1 cellular context compared by ENCODE assay signal in the genomic region with DNA sequence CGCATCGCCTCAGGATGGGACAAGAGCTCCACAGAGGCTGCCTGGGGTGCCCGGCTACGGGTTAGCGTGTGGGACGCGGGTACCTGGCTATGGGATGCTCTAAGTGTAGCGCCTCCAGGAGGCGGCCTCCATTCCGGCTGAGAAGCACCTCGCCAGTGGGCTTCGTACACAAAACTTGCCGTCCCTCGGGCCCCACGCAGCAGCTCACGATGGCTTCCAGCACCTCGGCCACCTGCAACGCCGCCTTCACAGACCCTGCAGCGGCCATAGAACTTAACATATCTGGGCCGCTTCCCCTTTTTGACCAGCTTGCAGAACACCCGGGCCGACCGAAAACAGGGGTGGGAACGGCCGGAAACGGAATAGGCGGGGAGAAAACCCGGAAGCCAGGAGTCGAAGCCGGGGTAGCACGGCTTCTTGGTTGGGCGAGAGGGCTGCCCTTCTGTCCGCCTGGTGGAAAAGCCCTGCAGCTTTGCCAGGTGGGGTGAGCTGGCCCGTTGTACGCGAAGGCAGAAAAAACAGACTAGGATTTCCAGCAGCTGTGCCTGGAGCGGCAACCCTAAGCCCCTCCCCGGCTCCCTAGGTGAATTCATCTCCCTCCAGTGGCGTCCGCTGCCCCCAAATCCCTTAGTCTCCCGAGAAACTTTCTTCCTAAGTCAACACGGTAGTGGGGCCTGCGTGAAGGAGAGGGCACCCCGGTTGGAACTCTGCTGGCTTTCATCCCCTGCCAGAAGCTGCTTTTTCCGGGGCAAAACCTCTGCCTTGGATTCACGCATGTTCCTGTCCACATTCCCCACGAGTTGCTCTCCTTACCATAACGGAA.
TF ChIP-seq lines count a peak whose summit lies in the region.

A gene (minus strand): TSS at position 337 of the 823 bp plus-strand sequence. CDS start 57 bp downstream, at position 280.

TF ChIP-seq in K562, 482 proteins besides CTCF, POLR2A, EP300 and RAD21 (continued from another document and continues in another):
- TF ChIP-seq, protein P1, sequence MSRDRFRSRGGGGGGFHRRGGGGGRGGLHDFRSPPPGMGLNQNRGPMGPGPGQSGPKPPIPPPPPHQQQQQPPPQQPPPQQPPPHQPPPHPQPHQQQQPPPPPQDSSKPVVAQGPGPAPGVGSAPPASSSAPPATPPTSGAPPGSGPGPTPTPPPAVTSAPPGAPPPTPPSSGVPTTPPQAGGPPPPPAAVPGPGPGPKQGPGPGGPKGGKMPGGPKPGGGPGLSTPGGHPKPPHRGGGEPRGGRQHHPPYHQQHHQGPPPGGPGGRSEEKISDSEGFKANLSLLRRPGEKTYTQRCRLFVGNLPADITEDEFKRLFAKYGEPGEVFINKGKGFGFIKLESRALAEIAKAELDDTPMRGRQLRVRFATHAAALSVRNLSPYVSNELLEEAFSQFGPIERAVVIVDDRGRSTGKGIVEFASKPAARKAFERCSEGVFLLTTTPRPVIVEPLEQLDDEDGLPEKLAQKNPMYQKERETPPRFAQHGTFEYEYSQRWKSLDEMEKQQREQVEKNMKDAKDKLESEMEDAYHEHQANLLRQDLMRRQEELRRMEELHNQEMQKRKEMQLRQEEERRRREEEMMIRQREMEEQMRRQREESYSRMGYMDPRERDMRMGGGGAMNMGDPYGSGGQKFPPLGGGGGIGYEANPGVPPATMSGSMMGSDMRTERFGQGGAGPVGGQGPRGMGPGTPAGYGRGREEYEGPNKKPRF (IDR thresholded peaks at IDR 0.05; ENCODE audit: low read depth, low read length) = no peak
- no peak for TF ChIP-seq HDAC6 (IDR thresholded peaks at IDR 0.05; ENCODE audit: low read depth, low read length)
- no peak for TF ChIP-seq NR3C1 (CRISPR knock-in tag; IDR thresholded peaks at IDR 0.05)
- TF ChIP-seq, protein P2, sequence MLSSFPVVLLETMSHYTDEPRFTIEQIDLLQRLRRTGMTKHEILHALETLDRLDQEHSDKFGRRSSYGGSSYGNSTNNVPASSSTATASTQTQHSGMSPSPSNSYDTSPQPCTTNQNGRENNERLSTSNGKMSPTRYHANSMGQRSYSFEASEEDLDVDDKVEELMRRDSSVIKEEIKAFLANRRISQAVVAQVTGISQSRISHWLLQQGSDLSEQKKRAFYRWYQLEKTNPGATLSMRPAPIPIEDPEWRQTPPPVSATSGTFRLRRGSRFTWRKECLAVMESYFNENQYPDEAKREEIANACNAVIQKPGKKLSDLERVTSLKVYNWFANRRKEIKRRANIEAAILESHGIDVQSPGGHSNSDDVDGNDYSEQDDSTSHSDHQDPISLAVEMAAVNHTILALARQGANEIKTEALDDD (IDR thresholded peaks at IDR 0.05) = no peak
- TF ChIP-seq, protein P3, sequence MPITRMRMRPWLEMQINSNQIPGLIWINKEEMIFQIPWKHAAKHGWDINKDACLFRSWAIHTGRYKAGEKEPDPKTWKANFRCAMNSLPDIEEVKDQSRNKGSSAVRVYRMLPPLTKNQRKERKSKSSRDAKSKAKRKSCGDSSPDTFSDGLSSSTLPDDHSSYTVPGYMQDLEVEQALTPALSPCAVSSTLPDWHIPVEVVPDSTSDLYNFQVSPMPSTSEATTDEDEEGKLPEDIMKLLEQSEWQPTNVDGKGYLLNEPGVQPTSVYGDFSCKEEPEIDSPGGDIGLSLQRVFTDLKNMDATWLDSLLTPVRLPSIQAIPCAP (CRISPR knock-in tag; IDR thresholded peaks at IDR 0.05; ENCODE audit: borderline replicate concordance) = no peak; the same call in 1 of the 2 replicates
- TF ChIP-seq, protein P4, sequence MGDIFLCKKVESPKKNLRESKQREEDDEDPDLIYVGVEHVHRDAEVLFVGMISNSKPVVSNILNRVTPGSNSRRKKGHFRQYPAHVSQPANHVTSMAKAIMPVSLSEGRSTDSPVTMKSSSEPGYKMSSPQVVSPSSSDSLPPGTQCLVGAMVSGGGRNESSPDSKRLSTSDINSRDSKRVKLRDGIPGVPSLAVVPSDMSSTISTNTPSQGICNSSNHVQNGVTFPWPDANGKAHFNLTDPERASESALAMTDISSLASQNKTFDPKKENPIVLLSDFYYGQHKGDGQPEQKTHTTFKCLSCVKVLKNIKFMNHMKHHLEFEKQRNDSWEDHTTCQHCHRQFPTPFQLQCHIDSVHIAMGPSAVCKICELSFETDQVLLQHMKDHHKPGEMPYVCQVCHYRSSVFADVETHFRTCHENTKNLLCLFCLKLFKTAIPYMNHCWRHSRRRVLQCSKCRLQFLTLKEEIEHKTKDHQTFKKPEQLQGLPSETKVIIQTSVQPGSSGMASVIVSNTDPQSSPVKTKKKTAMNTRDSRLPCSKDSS (IDR thresholded peaks at IDR 0.05; ENCODE audit: low read depth, partially characterized antibody) = no peak
- TF ChIP-seq TSC22D4 (tag; IDR thresholded peaks at IDR 0.05) = no peak
- no peak for TF ChIP-seq SMARCB1 (IDR thresholded peaks at IDR 0.05; ENCODE audit: insufficient read length, low read depth)
- no peak for TF ChIP-seq RBM34 (IDR thresholded peaks at IDR 0.05; ENCODE audit: borderline replicate concordance, insufficient read depth, low read length)
- no peak for TF ChIP-seq THRAP3 (IDR thresholded peaks at IDR 0.05; ENCODE audit: borderline replicate concordance)
- TF ChIP-seq, protein P5, sequence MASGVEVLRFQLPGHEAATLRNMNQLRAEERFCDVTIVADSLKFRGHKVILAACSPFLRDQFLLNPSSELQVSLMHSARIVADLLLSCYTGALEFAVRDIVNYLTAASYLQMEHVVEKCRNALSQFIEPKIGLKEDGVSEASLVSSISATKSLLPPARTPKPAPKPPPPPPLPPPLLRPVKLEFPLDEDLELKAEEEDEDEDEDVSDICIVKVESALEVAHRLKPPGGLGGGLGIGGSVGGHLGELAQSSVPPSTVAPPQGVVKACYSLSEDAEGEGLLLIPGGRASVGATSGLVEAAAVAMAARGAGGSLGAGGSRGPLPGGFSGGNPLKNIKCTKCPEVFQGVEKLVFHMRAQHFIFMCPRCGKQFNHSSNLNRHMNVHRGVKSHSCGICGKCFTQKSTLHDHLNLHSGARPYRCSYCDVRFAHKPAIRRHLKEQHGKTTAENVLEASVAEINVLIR (CRISPR knock-in tag; IDR thresholded peaks at IDR 0.05) = no peak
- TF ChIP-seq ARID2 (IDR thresholded peaks at IDR 0.05) = no peak
- no peak for TF ChIP-seq ETV6 (IDR thresholded peaks at IDR 0.05; ENCODE audit: borderline replicate concordance in 1 of 2, low read depth in 2 of 2, low read length in 1 of 2)
- no peak for TF ChIP-seq ETV6 (CRISPR knock-in tag; IDR thresholded peaks at IDR 0.05; ENCODE audit: borderline replicate concordance)
- no peak for TF ChIP-seq ZNF175 (CRISPR knock-in tag; IDR thresholded peaks at IDR 0.05; ENCODE audit: low read depth)
- TF ChIP-seq RBM25 (IDR thresholded peaks at IDR 0.05; ENCODE audit: low read depth, low read length, severe bottlenecking) = peak; percentile 13
- TF ChIP-seq, protein P6, sequence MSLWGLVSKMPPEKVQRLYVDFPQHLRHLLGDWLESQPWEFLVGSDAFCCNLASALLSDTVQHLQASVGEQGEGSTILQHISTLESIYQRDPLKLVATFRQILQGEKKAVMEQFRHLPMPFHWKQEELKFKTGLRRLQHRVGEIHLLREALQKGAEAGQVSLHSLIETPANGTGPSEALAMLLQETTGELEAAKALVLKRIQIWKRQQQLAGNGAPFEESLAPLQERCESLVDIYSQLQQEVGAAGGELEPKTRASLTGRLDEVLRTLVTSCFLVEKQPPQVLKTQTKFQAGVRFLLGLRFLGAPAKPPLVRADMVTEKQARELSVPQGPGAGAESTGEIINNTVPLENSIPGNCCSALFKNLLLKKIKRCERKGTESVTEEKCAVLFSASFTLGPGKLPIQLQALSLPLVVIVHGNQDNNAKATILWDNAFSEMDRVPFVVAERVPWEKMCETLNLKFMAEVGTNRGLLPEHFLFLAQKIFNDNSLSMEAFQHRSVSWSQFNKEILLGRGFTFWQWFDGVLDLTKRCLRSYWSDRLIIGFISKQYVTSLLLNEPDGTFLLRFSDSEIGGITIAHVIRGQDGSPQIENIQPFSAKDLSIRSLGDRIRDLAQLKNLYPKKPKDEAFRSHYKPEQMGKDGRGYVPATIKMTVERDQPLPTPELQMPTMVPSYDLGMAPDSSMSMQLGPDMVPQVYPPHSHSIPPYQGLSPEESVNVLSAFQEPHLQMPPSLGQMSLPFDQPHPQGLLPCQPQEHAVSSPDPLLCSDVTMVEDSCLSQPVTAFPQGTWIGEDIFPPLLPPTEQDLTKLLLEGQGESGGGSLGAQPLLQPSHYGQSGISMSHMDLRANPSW (CRISPR knock-in tag; IDR thresholded peaks at IDR 0.05) = no peak
- peak; percentile 80; the same call in 1 of the 2 replicates for TF ChIP-seq POLR2AphosphoS5 (IDR thresholded peaks at IDR 0.05; ENCODE audit: control insufficient read depth, insufficient read depth, low read depth, low read length)
- no peak for TF ChIP-seq ZNF133 (CRISPR knock-in tag; IDR thresholded peaks at IDR 0.05)
- TF ChIP-seq TBL1XR1 (IDR thresholded peaks at IDR 0.05; ENCODE audit: low read length in 2 of 2) = no peak
- TF ChIP-seq NR2C1 (IDR thresholded peaks at IDR 0.05) = no peak
- peak; percentile 9; the same call in 1 of the 2 replicates for TF ChIP-seq NR2C1 (tag; IDR thresholded peaks at IDR 0.05)
- TF ChIP-seq FOS (IDR thresholded peaks at IDR 0.05; ENCODE audit: extremely low read depth, insufficient read length) = peak; percentile 21
- TF ChIP-seq XRCC5 (IDR thresholded peaks at IDR 0.05; ENCODE audit: low read depth, low read length) = peak; percentile 73
- peak; percentile 91 for TF ChIP-seq ELF2 (CRISPR knock-in tag; IDR thresholded peaks at IDR 0.05)
- TF ChIP-seq, protein P7, sequence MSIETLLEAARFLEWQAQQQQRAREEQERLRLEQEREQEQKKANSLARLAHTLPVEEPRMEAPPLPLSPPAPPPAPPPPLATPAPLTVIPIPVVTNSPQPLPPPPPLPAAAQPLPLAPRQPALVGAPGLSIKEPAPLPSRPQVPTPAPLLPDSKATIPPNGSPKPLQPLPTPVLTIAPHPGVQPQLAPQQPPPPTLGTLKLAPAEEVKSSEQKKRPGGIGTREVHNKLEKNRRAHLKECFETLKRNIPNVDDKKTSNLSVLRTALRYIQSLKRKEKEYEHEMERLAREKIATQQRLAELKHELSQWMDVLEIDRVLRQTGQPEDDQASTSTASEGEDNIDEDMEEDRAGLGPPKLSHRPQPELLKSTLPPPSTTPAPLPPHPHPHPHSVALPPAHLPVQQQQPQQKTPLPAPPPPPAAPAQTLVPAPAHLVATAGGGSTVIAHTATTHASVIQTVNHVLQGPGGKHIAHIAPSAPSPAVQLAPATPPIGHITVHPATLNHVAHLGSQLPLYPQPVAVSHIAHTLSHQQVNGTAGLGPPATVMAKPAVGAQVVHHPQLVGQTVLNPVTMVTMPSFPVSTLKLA (conservative IDR thresholded peaks at IDR 0.05) = peak; percentile 49 to 78; a peak in 3 of 4 replicates
- no peak for TF ChIP-seq RHOXF2B (CRISPR knock-in tag; conservative IDR thresholded peaks at IDR 0.05)
- peak; percentile 55; the same call in 1 of the 2 replicates for TF ChIP-seq PML (IDR thresholded peaks at IDR 0.05; ENCODE audit: low read length)
- TF ChIP-seq, protein P8, sequence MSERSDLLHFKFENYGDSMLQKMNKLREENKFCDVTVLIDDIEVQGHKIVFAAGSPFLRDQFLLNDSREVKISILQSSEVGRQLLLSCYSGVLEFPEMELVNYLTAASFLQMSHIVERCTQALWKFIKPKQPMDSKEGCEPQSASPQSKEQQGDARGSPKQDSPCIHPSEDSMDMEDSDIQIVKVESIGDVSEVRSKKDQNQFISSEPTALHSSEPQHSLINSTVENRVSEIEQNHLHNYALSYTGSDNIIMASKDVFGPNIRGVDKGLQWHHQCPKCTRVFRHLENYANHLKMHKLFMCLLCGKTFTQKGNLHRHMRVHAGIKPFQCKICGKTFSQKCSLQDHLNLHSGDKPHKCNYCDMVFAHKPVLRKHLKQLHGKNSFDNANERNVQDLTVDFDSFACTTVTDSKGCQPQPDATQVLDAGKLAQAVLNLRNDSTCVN (CRISPR knock-in tag; IDR thresholded peaks at IDR 0.05) = no peak
- TF ChIP-seq MBD2 (IDR thresholded peaks at IDR 0.05; ENCODE audit: borderline replicate concordance, low read depth) = peak; percentile 56; the same call in 1 of the 2 replicates
- peak; percentile 96 for TF ChIP-seq PHF8 (IDR thresholded peaks at IDR 0.05; ENCODE audit: borderline replicate concordance, low read length)
- TF ChIP-seq, protein P9, sequence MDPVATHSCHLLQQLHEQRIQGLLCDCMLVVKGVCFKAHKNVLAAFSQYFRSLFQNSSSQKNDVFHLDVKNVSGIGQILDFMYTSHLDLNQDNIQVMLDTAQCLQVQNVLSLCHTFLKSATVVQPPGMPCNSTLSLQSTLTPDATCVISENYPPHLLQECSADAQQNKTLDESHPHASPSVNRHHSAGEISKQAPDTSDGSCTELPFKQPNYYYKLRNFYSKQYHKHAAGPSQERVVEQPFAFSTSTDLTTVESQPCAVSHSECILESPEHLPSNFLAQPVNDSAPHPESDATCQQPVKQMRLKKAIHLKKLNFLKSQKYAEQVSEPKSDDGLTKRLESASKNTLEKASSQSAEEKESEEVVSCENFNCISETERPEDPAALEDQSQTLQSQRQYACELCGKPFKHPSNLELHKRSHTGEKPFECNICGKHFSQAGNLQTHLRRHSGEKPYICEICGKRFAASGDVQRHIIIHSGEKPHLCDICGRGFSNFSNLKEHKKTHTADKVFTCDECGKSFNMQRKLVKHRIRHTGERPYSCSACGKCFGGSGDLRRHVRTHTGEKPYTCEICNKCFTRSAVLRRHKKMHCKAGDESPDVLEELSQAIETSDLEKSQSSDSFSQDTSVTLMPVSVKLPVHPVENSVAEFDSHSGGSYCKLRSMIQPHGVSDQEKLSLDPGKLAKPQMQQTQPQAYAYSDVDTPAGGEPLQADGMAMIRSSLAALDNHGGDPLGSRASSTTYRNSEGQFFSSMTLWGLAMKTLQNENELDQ (CRISPR knock-in tag; IDR thresholded peaks at IDR 0.05; ENCODE audit: borderline replicate concordance) = no peak
- no peak for TF ChIP-seq PRPF4 (IDR thresholded peaks at IDR 0.05; ENCODE audit: insufficient read depth, low read depth, low read length, poor library complexity, severe bottlenecking)
- TF ChIP-seq KDM2B (CRISPR knock-in tag; IDR thresholded peaks at IDR 0.05) = no peak
- TF ChIP-seq EGR1 (conservative IDR thresholded peaks at IDR 0.05) = no peak
- TF ChIP-seq MED1 (CRISPR knock-in tag; IDR thresholded peaks at IDR 0.05; ENCODE audit: borderline replicate concordance) = no peak
- TF ChIP-seq HDGF (IDR thresholded peaks at IDR 0.05) = no peak
